ENCODE assay signal across 1 cellular context in genomic region chr1:155091071-155092051, GRCh38.
A peak's percentile ranks its signal among the peaks of the same experiment; 100 is the strongest.
TF ChIP-seq lines count a peak whose summit lies in the region.

No MANE protein-coding gene starts in this region.

TF ChIP-seq in K562, 482 proteins besides CTCF, POLR2A, EP300 and RAD21 (continued from another document and continues in another):
- TF ChIP-seq HMGXB4 (CRISPR knock-in tag; IDR thresholded peaks at IDR 0.05) (no peak), MEF2D (tag; conservative IDR thresholded peaks at IDR 0.05; ENCODE audit: low read depth) (no peak), ZNF408 (CRISPR knock-in tag; IDR thresholded peaks at IDR 0.05; ENCODE audit: low read depth) (no peak), IFI16 (CRISPR knock-in tag; IDR thresholded peaks at IDR 0.05) (no peak), CXXC5 (CRISPR knock-in tag; IDR thresholded peaks at IDR 0.05) (peak; percentile 28), NUFIP1 (IDR thresholded peaks at IDR 0.05; ENCODE audit: partially characterized antibody) (no peak), CLOCK (CRISPR knock-in tag; IDR thresholded peaks at IDR 0.05; ENCODE audit: borderline replicate concordance) (no peak), SMAD1 (IDR thresholded peaks at IDR 0.05; ENCODE audit: low read depth, low read length, partially characterized antibody) (no peak), ZBTB2 (IDR thresholded peaks at IDR 0.05) (no peak), ZNF12 (CRISPR knock-in tag; IDR thresholded peaks at IDR 0.05) (no peak), PTBP1 (IDR thresholded peaks at IDR 0.05; ENCODE audit: low read depth, low read length) (no peak), PYGO2 (tag; IDR thresholded peaks at IDR 0.05) (no peak), HMG20B (CRISPR knock-in tag; IDR thresholded peaks at IDR 0.05) (no peak), MEIS2 (IDR thresholded peaks at IDR 0.05; ENCODE audit: partially characterized antibody) (no peak), KDM4B (IDR thresholded peaks at IDR 0.05; ENCODE audit: borderline replicate concordance in 2 of 2, low read depth in 1 of 2) (0 out of 4 replicates have a peak, but pooled peaks of 1 of the 2 experiments have one; percentile 69), ZNF76 (CRISPR knock-in tag; IDR thresholded peaks at IDR 0.05; ENCODE audit: borderline replicate concordance) (no peak), CBX3 (IDR thresholded peaks at IDR 0.05; ENCODE audit: borderline replicate concordance in 1 of 2, low read length in 2 of 2) (no peak), ZNF512 (tag; IDR thresholded peaks at IDR 0.05) (no peak), ZNF134 (CRISPR knock-in tag; conservative IDR thresholded peaks at IDR 0.05) (no peak), HDAC1 (IDR thresholded peaks at IDR 0.05) (0 out of 4 replicates have a peak, but pooled peaks of 1 of the 2 experiments have one; percentile 26), ZNF184 (CRISPR knock-in tag; IDR thresholded peaks at IDR 0.05) (no peak), NEUROD1 (IDR thresholded peaks at IDR 0.05; ENCODE audit: borderline replicate concordance, low read depth, low read length, partially characterized antibody) (peak; percentile 33), RCOR1 (IDR thresholded peaks at IDR 0.05; ENCODE audit: borderline replicate concordance in 1 of 2, low read depth in 2 of 2, low read length in 2 of 2) (peak in 1 of 2 experiments; percentile 57; a peak in 1 of 4 replicates), ARID3B (CRISPR knock-in tag; IDR thresholded peaks at IDR 0.05; ENCODE audit: borderline replicate concordance) (no peak), ZNF263 (CRISPR knock-in tag; IDR thresholded peaks at IDR 0.05; ENCODE audit: borderline replicate concordance) (no peak), ZNF217 (CRISPR knock-in tag; IDR thresholded peaks at IDR 0.05) (no peak), ZNF239 (CRISPR knock-in tag; IDR thresholded peaks at IDR 0.05) (no peak), CREBBP (IDR thresholded peaks at IDR 0.05; ENCODE audit: low read depth, low read length) (no peak), KLF13 (tag; IDR thresholded peaks at IDR 0.05; ENCODE audit: borderline replicate concordance, low read depth) (no peak), JUND (IDR thresholded peaks at IDR 0.05; ENCODE audit: borderline replicate concordance, low read depth, low read length) (peak; percentile 24; the same call in 1 of the 2 replicates), JUND (tag; IDR thresholded peaks at IDR 0.05; ENCODE audit: borderline replicate concordance, low read depth, low read length) (no peak), L3MBTL2 (IDR thresholded peaks at IDR 0.05) (peak; percentile 89), THRB (CRISPR knock-in tag; conservative IDR thresholded peaks at IDR 0.05) (no peak), SREBF2 (CRISPR knock-in tag; IDR thresholded peaks at IDR 0.05) (no peak), ZNF133 (CRISPR knock-in tag; IDR thresholded peaks at IDR 0.05) (no peak), NCOR1 (IDR thresholded peaks at IDR 0.05) (no peak), ZFP1 (CRISPR knock-in tag; IDR thresholded peaks at IDR 0.05) (no peak), MCM7 (IDR thresholded peaks at IDR 0.05) (no peak), SIX5 (IDR thresholded peaks at IDR 0.05; ENCODE audit: borderline replicate concordance in 1 of 2, insufficient read depth in 1 of 2, low read depth in 1 of 2, low read length in 2 of 2) (peak in 1 of 2 experiments; percentile 6; a peak in 1 of 4 replicates), STAT5B (CRISPR knock-in tag; IDR thresholded peaks at IDR 0.05) (no peak), FOXA3 (CRISPR knock-in tag; conservative IDR thresholded peaks at IDR 0.05 in 1 of 2, IDR thresholded peaks at IDR 0.05 in 1 of 2) (peak in 1 of 2 experiments; percentile 77; a peak in 2 of 4 replicates), ATF4 (CRISPR knock-in tag; IDR thresholded peaks at IDR 0.05) (no peak), HINFP (tag; conservative IDR thresholded peaks at IDR 0.05; ENCODE audit: low read depth) (no peak), CBFA2T3 (IDR thresholded peaks at IDR 0.05) (no peak), SIN3A (IDR thresholded peaks at IDR 0.05; ENCODE audit: borderline replicate concordance in 2 of 2, control insufficient read depth in 1 of 2, low read depth in 2 of 2, low read length in 2 of 2) (no peak), SNRNP70 (optimal IDR thresholded peaks at IDR 0.05; ENCODE audit: low read depth, low read length) (no peak), TFAM (CRISPR knock-in tag; conservative IDR thresholded peaks at IDR 0.05) (no peak), HDAC6 (IDR thresholded peaks at IDR 0.05; ENCODE audit: low read depth, low read length) (no peak)
